ENCODE assay signal across 1 cellular context in genomic region chr12:69052613-69053408, GRCh38.
TF ChIP-seq lines count a peak whose summit lies in the region.

No MANE protein-coding gene starts in this region.

TF ChIP-seq in A549, 52 proteins besides CTCF, POLR2A, EP300 and RAD21 (continued from another document):
- TF ChIP-seq, protein P1, sequence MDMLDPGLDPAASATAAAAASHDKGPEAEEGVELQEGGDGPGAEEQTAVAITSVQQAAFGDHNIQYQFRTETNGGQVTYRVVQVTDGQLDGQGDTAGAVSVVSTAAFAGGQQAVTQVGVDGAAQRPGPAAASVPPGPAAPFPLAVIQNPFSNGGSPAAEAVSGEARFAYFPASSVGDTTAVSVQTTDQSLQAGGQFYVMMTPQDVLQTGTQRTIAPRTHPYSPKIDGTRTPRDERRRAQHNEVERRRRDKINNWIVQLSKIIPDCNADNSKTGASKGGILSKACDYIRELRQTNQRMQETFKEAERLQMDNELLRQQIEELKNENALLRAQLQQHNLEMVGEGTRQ (IDR thresholded peaks at IDR 0.05), result no peak
- TF ChIP-seq NR3C1 (IDR thresholded peaks at IDR 0.05), result no peak
